14 cellular contexts compared by ENCODE assay signal in genomic region chr7:76050545-76050944, GRCh38. TPM values are rescaled to one million over a fixed set of nuclear protein-coding genes. Genes with fewer than 3 reads are reported as not detected.
DNase-seq lines count a peak whose midpoint lies in the region; ATAC-seq and TF ChIP-seq lines count a peak whose summit lies in the region.
"Had no signal": no experiment of that assay in that cellular context is flagged by ENCODE, and none has a peak within 500 bp of the region (broad histone marks: within the 10 kb centered on the region; RNA-seq: fewer than 3 reads in every experiment).

No MANE protein-coding gene starts in this region.

- H3K36me3 Mint-ChIP-seq in CD4-positive, alpha-beta T cell (ENCODE audit: low read depth): peaks cover 43% of the 10 kb centered on the region
- peaks cover 66% of the 10 kb centered on the region for H3K36me3 Mint-ChIP-seq in Caco-2 (ENCODE audit: insufficient read depth, unreplicated experiment)
- peaks cover 45% of the 10 kb centered on the region for H3K36me3 Mint-ChIP-seq in activated T-helper 2 cell treated with anti-CD3 and anti-CD28 coated beads, Interferon-gamma antibody, Interleukin-2, Interleukin-4, amounts not matched to agents 10 μg/mL and 5 μg/mL and 100 μg/mL, durations not matched to agents 14 hours and 24 hours and 36 hours (ENCODE audit: low read depth)
- H3K36me3 Mint-ChIP-seq in naive thymus-derived CD8-positive, alpha-beta T cell: peaks cover 0 to 37% (median 0%) of the 10 kb centered on the region in 3 donors

- H3K4me1 Mint-ChIP-seq in CD4-positive, alpha-beta T cell (ENCODE audit: low read depth): peaks cover 48% of the 10 kb centered on the region
- H3K4me1 Mint-ChIP-seq in Caco-2 (ENCODE audit: low read depth, unreplicated experiment): peaks cover 23% of the 10 kb centered on the region
- peaks cover 32% of the 10 kb centered on the region for H3K4me1 Mint-ChIP-seq in activated T-helper 2 cell treated with anti-CD3 and anti-CD28 coated beads, Interferon-gamma antibody, Interleukin-2, Interleukin-4, amounts not matched to agents 10 μg/mL and 5 μg/mL and 100 μg/mL, durations not matched to agents 14 hours and 24 hours and 36 hours (ENCODE audit: low read depth)
- peaks cover 20 to 58% (median 49%) of the 10 kb centered on the region in 4 donors for H3K4me1 Mint-ChIP-seq in naive thymus-derived CD8-positive, alpha-beta T cell

- POLR2A ChIA-PET in CD4-positive, alpha-beta T cell (lab: Charles Lee): no interaction called here
- POLR2A ChIA-PET in Caco-2 (lab: Charles Lee): no interaction called here
- POLR2A ChIA-PET in naive thymus-derived CD8-positive, alpha-beta T cell (lab: Charles Lee): interaction anchor here (0.6 kb wide), 1 partner anchor 87 kb away, joined by 3 read pairs; no protein-coding TSS in a partner anchor

- H3K36me3 ChIP-seq in Caco-2 (ENCODE audit: control insufficient read depth, insufficient read depth, low read length): no peaks in the 10 kb centered on the region; the same call in 1 of the 2 replicates
- H3K36me3 ChIP-seq: thoracic aorta had no signal

- intact Hi-C loops in CD4-positive, alpha-beta T cell (cut with DNase I, micrococcal nuclease): no loop called here
- intact Hi-C loops in Caco-2 (cut with micrococcal nuclease; ENCODE audit: unreplicated experiment): no loop called here
- intact Hi-C loops in activated T-helper 2 cell treated with anti-CD3 and anti-CD28 coated beads, Interferon-gamma antibody, Interleukin-2, Interleukin-4, amounts not matched to agents 10 μg/mL and 5 μg/mL and 100 μg/mL, durations not matched to agents 14 hours and 24 hours and 36 hours (cut with micrococcal nuclease): no loop called here

- H3K4me3 ChIP-seq in Caco-2 (ENCODE audit: low read depth, low read length): no peak overlapping the region
- H3K4me3 ChIP-seq: heart left ventricle, thoracic aorta had no signal

- peak overlapping the region; percentile 26 for H3K27ac Mint-ChIP-seq in CD4-positive, alpha-beta T cell
- H3K27ac Mint-ChIP-seq in Caco-2 (ENCODE audit: unreplicated experiment): peak overlapping the region; percentile 15
- peak overlapping the region; percentile 56 for H3K27ac Mint-ChIP-seq in activated T-helper 2 cell treated with anti-CD3 and anti-CD28 coated beads, Interferon-gamma antibody, Interleukin-2, Interleukin-4, amounts not matched to agents 10 μg/mL and 5 μg/mL and 100 μg/mL, durations not matched to agents 14 hours and 24 hours and 36 hours
- H3K27ac Mint-ChIP-seq in naive thymus-derived CD8-positive, alpha-beta T cell: peak overlapping the region in 7 of 10 donors; percentile 3 to 83 (median 44)

- no peaks in the 10 kb centered on the region for H3K9me3 ChIP-seq in CD4-positive, alpha-beta T cell (ENCODE audit: control insufficient read depth, low read length)
- H3K9me3 ChIP-seq in Caco-2: no peaks in the 10 kb centered on the region
- H3K9me3 ChIP-seq: heart left ventricle, thoracic aorta had no signal

- H3K27ac ChIP-seq in CD4-positive, alpha-beta T cell (ENCODE audit: low read depth, low read length): no peak overlapping the region
- H3K27ac ChIP-seq: heart left ventricle, thoracic aorta had no signal

- H3K9me3 Mint-ChIP-seq in CD4-positive, alpha-beta T cell: no peaks in the 10 kb centered on the region
- H3K9me3 Mint-ChIP-seq in Caco-2 (ENCODE audit: unreplicated experiment): no peaks in the 10 kb centered on the region
- no peaks in the 10 kb centered on the region for H3K9me3 Mint-ChIP-seq in activated T-helper 2 cell treated with anti-CD3 and anti-CD28 coated beads, Interferon-gamma antibody, Interleukin-2, Interleukin-4, amounts not matched to agents 10 μg/mL and 5 μg/mL and 100 μg/mL, durations not matched to agents 14 hours and 24 hours and 36 hours
- H3K9me3 Mint-ChIP-seq in naive thymus-derived CD8-positive, alpha-beta T cell: no peaks in the 10 kb centered on the region

- H3K27me3 Mint-ChIP-seq in CD4-positive, alpha-beta T cell: no peaks in the 10 kb centered on the region
- no peaks in the 10 kb centered on the region for H3K27me3 Mint-ChIP-seq in Caco-2 (ENCODE audit: insufficient read depth, unreplicated experiment)
- H3K27me3 Mint-ChIP-seq in activated T-helper 2 cell treated with anti-CD3 and anti-CD28 coated beads, Interferon-gamma antibody, Interleukin-2, Interleukin-4, amounts not matched to agents 10 μg/mL and 5 μg/mL and 100 μg/mL, durations not matched to agents 14 hours and 24 hours and 36 hours (ENCODE audit: low read depth): no peaks in the 10 kb centered on the region
- H3K27me3 Mint-ChIP-seq in naive thymus-derived CD8-positive, alpha-beta T cell: no peaks in the 10 kb centered on the region

- no peak for TF ChIP-seq CTCF in CD4-positive, alpha-beta T cell (IDR thresholded peaks at IDR 0.05)
- no peak for TF ChIP-seq CTCF in Caco-2 (IDR thresholded peaks at IDR 0.05; ENCODE audit: insufficient read depth in 1 of 2, low read depth in 1 of 2, low read length in 1 of 2, severe bottlenecking in 1 of 2, unreplicated experiment in 1 of 2)

- peak overlapping the region; percentile 36 for H3K4me3 Mint-ChIP-seq in CD4-positive, alpha-beta T cell
- H3K4me3 Mint-ChIP-seq in Caco-2 (ENCODE audit: unreplicated experiment): no peak overlapping the region
- H3K4me3 Mint-ChIP-seq in activated T-helper 2 cell treated with anti-CD3 and anti-CD28 coated beads, Interferon-gamma antibody, Interleukin-2, Interleukin-4, amounts not matched to agents 10 μg/mL and 5 μg/mL and 100 μg/mL, durations not matched to agents 14 hours and 24 hours and 36 hours (ENCODE audit: low read depth): peak overlapping the region; percentile 14
- H3K4me3 Mint-ChIP-seq in naive thymus-derived CD8-positive, alpha-beta T cell: peak overlapping the region in 6 of 10 donors; percentile 12 to 42 (median 20)

- CTCF ChIA-PET in CD4-positive, alpha-beta T cell (lab: Charles Lee): interaction anchor here (1.9 kb wide), 1 partner anchor 30 kb away, joined by 4 read pairs; no protein-coding TSS in a partner anchor
- CTCF ChIA-PET in Caco-2 (lab: Charles Lee): no interaction called here

- BruUV-seq in Caco-2 (replicated peaks; lab: Mats Ljungman, UMichigan): no TSS peak

- no peak for ATAC-seq in CD4-positive, alpha-beta T cell (ENCODE audit: poor library complexity)
- no peak for ATAC-seq in naive thymus-derived CD8-positive, alpha-beta T cell
- ATAC-seq in esophagus mucosa: no peak
- no peak for ATAC-seq in GM21825 (IDR thresholded peaks at IDR 0.05; ENCODE audit: unreplicated experiment)
- no peak for ATAC-seq in HG03378 (IDR thresholded peaks at IDR 0.05; ENCODE audit: unreplicated experiment)
- ATAC-seq: heart left ventricle, Right ventricle myocardium inferior had no signal

- peaks cover 13% of the 10 kb centered on the region for H3K4me1 ChIP-seq in Caco-2

- H3K27me3 ChIP-seq in CD4-positive, alpha-beta T cell (ENCODE audit: control insufficient read depth, insufficient read depth, low read length): no peaks in the 10 kb centered on the region
- no peaks in the 10 kb centered on the region for H3K27me3 ChIP-seq in Caco-2 (replicated peaks; ENCODE audit: control insufficient read depth, insufficient read depth, low read length)
- H3K27me3 ChIP-seq: heart left ventricle had no signal

- DNase-seq in CD4-positive, alpha-beta T cell: no peak
- DNase-seq in Caco-2: no peak
- DNase-seq in activated T-helper 2 cell treated with anti-CD3 and anti-CD28 coated beads, Interferon-gamma antibody, Interleukin-2, Interleukin-4, amounts not matched to agents 10 μg/mL and 5 μg/mL and 100 μg/mL, durations not matched to agents 14 hours and 24 hours and 36 hours (ENCODE audit: low spot score): no peak
- DNase-seq in naive thymus-derived CD8-positive, alpha-beta T cell: no peak
- DNase-seq: activated CD4-positive, alpha-beta T cell treated with anti-CD3 and anti-CD28 coated beads, Interleukin-2, amount 50 U/mL, for 1 hour; activated gamma-delta T cell treated with Interleukin-2 at 50 U/mL for 16 hours; dermis blood vessel endothelial cell; heart left ventricle; NCI-H345 had no signal

RNA-seq across cellular contexts. Expression of gene MDH2, which starts 2.6 kb away (rescaled TPM):
- 10 to 100 TPM; 66.4 to 68.3 TPM for total RNA-seq in CD4-positive, alpha-beta T cell
- total RNA-seq in Caco-2 (2022) (302 and 313 TPM in 2 replicates), esophagus mucosa (204 TPM)
- 268 and 285 TPM in 2 replicates for total RNA-seq in activated T-helper 2 cell treated with anti-CD3 and anti-CD28 coated beads, Interferon-gamma antibody, Interleukin-2, Interleukin-4, amounts not matched to agents 10 μg/mL and 5 μg/mL and 100 μg/mL, durations not matched to agents 14 hours and 24 hours and 36 hours
- total RNA-seq in naive thymus-derived CD8-positive, alpha-beta T cell: 10 to 100 TPM; 74.8 to 82.0 TPM
- polyA plus RNA-seq in naive thymus-derived CD8-positive, alpha-beta T cell: 100 to 1,000 TPM; 131 to 153 (median 149) TPM

RNA-seq across cellular contexts. Expression of gene STYXL1, which starts 2.7 kb away (rescaled TPM):
- total RNA-seq in CD4-positive, alpha-beta T cell: 1 to 10 TPM; 8.4 to 8.5 TPM
- total RNA-seq in Caco-2 (2022) (42.3 and 49.7 TPM in 2 replicates), esophagus mucosa (37.6 TPM)
- 27.7 and 36.1 TPM in 2 replicates for total RNA-seq in activated T-helper 2 cell treated with anti-CD3 and anti-CD28 coated beads, Interferon-gamma antibody, Interleukin-2, Interleukin-4, amounts not matched to agents 10 μg/mL and 5 μg/mL and 100 μg/mL, durations not matched to agents 14 hours and 24 hours and 36 hours
- 10 to 100 TPM; 21.8 to 25.1 TPM for total RNA-seq in naive thymus-derived CD8-positive, alpha-beta T cell
- 10 to 100 TPM; 52.7 to 61.9 (median 55.7) TPM for polyA plus RNA-seq in naive thymus-derived CD8-positive, alpha-beta T cell

RNA-seq across cellular contexts. Expression of gene TMEM120A, which starts 56.1 kb away (rescaled TPM):
- total RNA-seq in CD4-positive, alpha-beta T cell: 10 to 100 TPM in 1 of 2 experiments, 1 to 10 TPM in 1; 10.0 to 10.8 TPM
- total RNA-seq in Caco-2 (2022): 65.4 and 71.1 TPM in 2 replicates
- 62.4 and 63.7 TPM in 2 replicates for total RNA-seq in activated T-helper 2 cell treated with anti-CD3 and anti-CD28 coated beads, Interferon-gamma antibody, Interleukin-2, Interleukin-4, amounts not matched to agents 10 μg/mL and 5 μg/mL and 100 μg/mL, durations not matched to agents 14 hours and 24 hours and 36 hours
- 10 to 100 TPM; 21.5 to 31.4 TPM for total RNA-seq in naive thymus-derived CD8-positive, alpha-beta T cell
- 10 to 100 TPM; 12.2 to 15.6 (median 14.8) TPM for polyA plus RNA-seq in naive thymus-derived CD8-positive, alpha-beta T cell
- total RNA-seq in esophagus mucosa: 33.9 TPM
